Comparison of ENCODE assay signal across 11 cellular contexts in the genomic region with DNA sequence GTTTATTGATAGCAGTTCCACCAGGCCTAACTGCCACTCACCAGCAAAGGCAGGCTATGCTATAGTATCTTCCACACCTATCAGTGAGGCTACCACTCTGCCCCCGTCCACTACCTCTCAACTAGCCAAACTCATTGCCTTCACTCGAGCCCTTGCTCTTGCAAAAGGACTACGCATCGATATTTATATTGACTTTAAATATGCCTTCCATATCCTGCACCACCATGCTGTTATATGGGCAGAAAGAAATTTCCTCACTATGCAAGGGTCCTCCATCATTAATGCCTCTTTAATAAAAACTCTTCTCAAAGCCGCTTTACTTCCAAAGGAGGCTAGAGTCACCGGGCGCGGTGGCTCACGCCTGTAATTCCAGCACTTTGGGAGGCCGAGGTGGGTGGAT. TPM values are rescaled to one million over a fixed set of nuclear protein-coding genes. Genes with fewer than 3 reads are reported as not detected.
"Had no signal": no experiment of that assay in that cellular context is flagged by ENCODE, and none has a peak within 500 bp of the region (broad histone marks: within the 10 kb centered on the region; RNA-seq: fewer than 3 reads in every experiment).

No MANE protein-coding gene starts in this region.

RNA-seq across cellular contexts. Expression of a gene that starts 18.4 kb away (rescaled TPM):
- total RNA-seq: OCI-LY7, Peyer's patch, Right ventricle myocardium superior, RPMI7951, SJSA1 had no signal

RNA-seq across cellular contexts. Expression of a gene that starts 58.4 kb away (rescaled TPM):
- total RNA-seq: OCI-LY7, PC-3, PC-9, Peyer's patch, RPMI7951, SJCRH30, SJSA1, SK-MEL-5, T-cell had no signal
- polyA plus RNA-seq: SK-N-SH had no signal
